Comparison of ENCODE assay signal across 8 cellular contexts in genomic region chr3:134312873-134313838, GRCh38.
DNase-seq lines count a peak whose midpoint lies in the region; ATAC-seq and TF ChIP-seq lines count a peak whose summit lies in the region.

No MANE protein-coding gene starts in this region.

- H3K27ac ChIP-seq in mesodermal cell (ENCODE audit: low read depth, low read length, severe bottlenecking) = peak overlapping the region; percentile 97
- peak overlapping the region; percentile 90 to 95 for H3K27ac ChIP-seq in uterus

- TF ChIP-seq CTCF in AG04449 (IDR thresholded peaks at IDR 0.05; ENCODE audit: insufficient read depth, low read length, missing control alignments) (peak; percentile 51), uterus (IDR thresholded peaks at IDR 0.05) (peak in 3 of 4 experiments; percentile 10 to 42 (median 38))

- H3K9me3 ChIP-seq in mesodermal cell (ENCODE audit: control insufficient read depth, low read length) (no peaks in the 10 kb centered on the region), uterus (no peaks in the 10 kb centered on the region)

- ATAC-seq in HG02678 (IDR thresholded peaks at IDR 0.05; ENCODE audit: unreplicated experiment) = no peak

- WGBS in mesodermal cell (ENCODE audit: insufficient coverage in 2 of 2), 2 experiments = 42 to 46% methylated on average over 46 to 56 of the region's 74 CpGs

- no peaks in the 10 kb centered on the region for H3K27me3 ChIP-seq in uterus

- intact Hi-C loops in uterus (cut with DNase I; ENCODE audit: low total_unique reads) = loop anchor here (5.0 kb wide), 1 partner anchor 49 kb away; no protein-coding TSS in a partner anchor

- TF ChIP-seq POLR2A in uterus (IDR thresholded peaks at IDR 0.05) = peak in 1 of 2 donors; percentile 43

- peak overlapping the region; percentile 59 for H3K4me3 ChIP-seq in AG04449 (ENCODE audit: low read depth, low read length)
- H3K4me3 ChIP-seq in mesodermal cell (ENCODE audit: extremely low read depth, insufficient read depth, low read length, poor library complexity, severe bottlenecking) = peak overlapping the region; percentile 40
- H3K4me3 ChIP-seq in uterus = peak overlapping the region; percentile 40 to 41

- H3K36me3 ChIP-seq in mesodermal cell (ENCODE audit: control insufficient read depth, insufficient read depth, low read length) = no peaks in the 10 kb centered on the region
- no peaks in the 10 kb centered on the region for H3K36me3 ChIP-seq in uterus

- no peak for TF ChIP-seq RAD21 in Ishikawa (IDR thresholded peaks at IDR 0.05; ENCODE audit: low read depth)

- peak; percentile 39; the same call in 1 of the 2 replicates for TF ChIP-seq EP300 in Ishikawa (IDR thresholded peaks at IDR 0.05; ENCODE audit: borderline replicate concordance)

- no peak for DNase-seq in AG04449 (ENCODE audit: low read depth, low spot score)
- peak; percentile 63 for DNase-seq in epidermal melanocyte (ENCODE audit: insufficient read length, low spot score)
- peak; percentile 70 to 81 for DNase-seq in uterus
- no peak for DNase-seq in NCI-H1092 (lab: John Stamatoyannopoulos, UW)
- no peak for DNase-seq in AML-193 (lab: John Stamatoyannopoulos, UW)

- peaks cover 69% of the 10 kb centered on the region for H3K4me1 ChIP-seq in mesodermal cell (ENCODE audit: control insufficient read depth, insufficient read depth, low read length, poor library complexity, severe bottlenecking)
- H3K4me1 ChIP-seq in uterus = peaks cover 10 to 16% of the 10 kb centered on the region in 2 donors

- CTCF ChIA-PET in AG04449 (lab: Yijun Ruan, JAX) = interaction anchor here (0.7 to 26.1 kb wide), 13 partner anchors 8 to 166 kb away, joined by 3 to 690 read pairs (median 4); partner anchors contain the start of genes ANAPC13 and CEP63

- POLR2A ChIA-PET in AG04449 (lab: Yijun Ruan, JAX) = interaction anchor here (0.6 to 4.5 kb wide), 12 partner anchors 15 to 172 kb away, joined by 3 to 38 read pairs (median 6); partner anchors contain the start of gene AMOTL2

TF ChIP-seq in Ishikawa, 13 proteins besides CTCF, POLR2A, EP300 and RAD21:
- TF ChIP-seq EGR1 (IDR thresholded peaks at IDR 0.05) (no peak; the same call in 1 of the 2 replicates), REST (IDR thresholded peaks at IDR 0.05; ENCODE audit: low read depth) (no peak), TAF1 (IDR thresholded peaks at IDR 0.05; ENCODE audit: low read depth) (peak; percentile 78), CEBPB (IDR thresholded peaks at IDR 0.05) (no peak), TEAD4 (IDR thresholded peaks at IDR 0.05) (peak; percentile 96), MAX (IDR thresholded peaks at IDR 0.05) (peak; percentile 59; the same call in 1 of the 2 replicates), NFIC (IDR thresholded peaks at IDR 0.05) (no peak), ZBTB7A (IDR thresholded peaks at IDR 0.05; ENCODE audit: low read depth) (peak; percentile 46; the same call in 1 of the 2 replicates), FOXM1 (IDR thresholded peaks at IDR 0.05; ENCODE audit: borderline replicate concordance, low read depth) (peak; percentile 36; the same call in 1 of the 2 replicates), USF1 (IDR thresholded peaks at IDR 0.05) (no peak), TCF12 (IDR thresholded peaks at IDR 0.05; ENCODE audit: low read depth) (peak; percentile 62; the same call in 1 of the 2 replicates), YY1 (IDR thresholded peaks at IDR 0.05; ENCODE audit: low read depth) (no peak), CREB1 (IDR thresholded peaks at IDR 0.05; ENCODE audit: low read depth) (no peak)

Comparison
In these comparisons a context has a peak if more than half of its experiments do, and no peak if none do; other contexts are left out.
1. DNase-seq: peak in epidermal melanocyte (single experiment) and uterus (2 of 2); none in AG04449 (single experiment), NCI-H1092 (single experiment) and AML-193 (0 of 2).
2. Peak in every context shown above with its lines, with median percentiles within 50 percentile points of each other: H3K4me3 ChIP-seq.